ENCODE assay signal across 1 cellular context in genomic region chr11:102300837-102301236, GRCh38. TPM values are rescaled to one million over a fixed set of nuclear protein-coding genes. Genes with fewer than 3 reads are reported as not detected.
"Had no signal": no experiment of that assay in that cellular context is flagged by ENCODE, and none has a peak within 500 bp of the region (broad histone marks: within the 10 kb centered on the region; RNA-seq: fewer than 3 reads in every experiment).

No MANE protein-coding gene starts in this region.

RNA-seq across cellular contexts. Expression of gene BIRC3, which starts 16.4 kb away (rescaled TPM):
- total RNA-seq: SJCRH30 had no signal
